In the genomic region with DNA sequence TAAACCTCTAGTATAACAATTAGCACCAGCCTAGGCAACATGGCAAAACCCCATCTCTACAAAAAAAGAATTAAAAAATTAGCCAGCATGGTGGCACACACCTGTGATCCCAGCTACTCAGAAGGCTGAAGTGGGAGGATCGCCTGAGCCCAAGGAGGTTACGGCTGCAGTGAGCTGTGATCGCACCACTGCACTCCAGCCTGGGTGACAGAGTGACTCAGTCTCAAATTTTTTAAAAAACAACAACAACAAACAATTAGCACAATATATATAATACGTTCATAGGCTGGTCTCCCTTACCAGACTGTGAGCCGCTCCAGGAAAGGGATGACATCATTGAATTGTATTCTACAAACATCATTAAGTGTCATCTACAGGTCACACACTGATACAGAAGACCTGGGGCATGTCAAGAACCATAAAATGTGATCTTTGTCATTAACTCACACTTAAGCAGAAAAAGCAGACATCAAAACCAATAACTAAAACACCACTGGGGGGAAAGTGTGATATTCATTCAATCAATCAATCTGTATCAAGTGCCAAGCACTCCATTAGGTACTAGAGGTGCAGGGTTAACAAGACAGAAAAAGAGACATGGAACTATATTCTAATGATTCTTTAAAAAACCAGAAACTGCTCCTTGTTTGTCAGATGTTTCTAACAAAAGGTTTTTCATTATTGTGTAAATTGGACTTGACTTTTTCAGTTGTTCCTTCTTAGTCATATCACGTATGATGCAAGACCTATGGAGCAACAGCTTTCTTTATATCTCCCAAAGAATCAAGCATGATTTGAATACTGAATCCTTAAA, we compare ENCODE assay signal across 1 cellular context.
A peak's percentile ranks its signal among the peaks of the same experiment; 100 is the strongest.
TF ChIP-seq lines count a peak whose summit lies in the region.

No MANE protein-coding gene starts in this region.

TF ChIP-seq in HEK293, 187 proteins besides CTCF, POLR2A, EP300 and RAD21 (continued from another document and continues in another):
- TF ChIP-seq, protein P1, sequence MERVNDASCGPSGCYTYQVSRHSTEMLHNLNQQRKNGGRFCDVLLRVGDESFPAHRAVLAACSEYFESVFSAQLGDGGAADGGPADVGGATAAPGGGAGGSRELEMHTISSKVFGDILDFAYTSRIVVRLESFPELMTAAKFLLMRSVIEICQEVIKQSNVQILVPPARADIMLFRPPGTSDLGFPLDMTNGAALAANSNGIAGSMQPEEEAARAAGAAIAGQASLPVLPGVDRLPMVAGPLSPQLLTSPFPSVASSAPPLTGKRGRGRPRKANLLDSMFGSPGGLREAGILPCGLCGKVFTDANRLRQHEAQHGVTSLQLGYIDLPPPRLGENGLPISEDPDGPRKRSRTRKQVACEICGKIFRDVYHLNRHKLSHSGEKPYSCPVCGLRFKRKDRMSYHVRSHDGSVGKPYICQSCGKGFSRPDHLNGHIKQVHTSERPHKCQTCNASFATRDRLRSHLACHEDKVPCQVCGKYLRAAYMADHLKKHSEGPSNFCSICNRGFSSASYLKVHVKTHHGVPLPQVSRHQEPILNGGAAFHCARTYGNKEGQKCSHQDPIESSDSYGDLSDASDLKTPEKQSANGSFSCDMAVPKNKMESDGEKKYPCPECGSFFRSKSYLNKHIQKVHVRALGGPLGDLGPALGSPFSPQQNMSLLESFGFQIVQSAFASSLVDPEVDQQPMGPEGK (tag by site-specific recombination; IDR thresholded peaks at IDR 0.05) = peak; percentile 49
- TF ChIP-seq MYNN (tag by site-specific recombination; IDR thresholded peaks at IDR 0.05; ENCODE audit: borderline replicate concordance) = 0 out of 2 replicates have a peak, but pooled peaks have one; percentile 17
- no peak for TF ChIP-seq ZNF416 (tag by site-specific recombination; IDR thresholded peaks at IDR 0.05)
- no peak for TF ChIP-seq KLF7 (tag by site-specific recombination; IDR thresholded peaks at IDR 0.05; ENCODE audit: borderline replicate concordance)
- no peak for TF ChIP-seq ZNF114 (tag by site-specific recombination; IDR thresholded peaks at IDR 0.05)
- TF ChIP-seq FEZF1 (tag by site-specific recombination; IDR thresholded peaks at IDR 0.05) = peak; percentile 89
- peak; percentile 38 for TF ChIP-seq ZBTB17 (tag by site-specific recombination; IDR thresholded peaks at IDR 0.05)
- peak; percentile 37 for TF ChIP-seq ZIC2 (tag by site-specific recombination; IDR thresholded peaks at IDR 0.05)
- TF ChIP-seq OVOL3 (tag by site-specific recombination; IDR thresholded peaks at IDR 0.05) = peak; percentile 33; the same call in 1 of the 2 replicates
- TF ChIP-seq, protein P2, sequence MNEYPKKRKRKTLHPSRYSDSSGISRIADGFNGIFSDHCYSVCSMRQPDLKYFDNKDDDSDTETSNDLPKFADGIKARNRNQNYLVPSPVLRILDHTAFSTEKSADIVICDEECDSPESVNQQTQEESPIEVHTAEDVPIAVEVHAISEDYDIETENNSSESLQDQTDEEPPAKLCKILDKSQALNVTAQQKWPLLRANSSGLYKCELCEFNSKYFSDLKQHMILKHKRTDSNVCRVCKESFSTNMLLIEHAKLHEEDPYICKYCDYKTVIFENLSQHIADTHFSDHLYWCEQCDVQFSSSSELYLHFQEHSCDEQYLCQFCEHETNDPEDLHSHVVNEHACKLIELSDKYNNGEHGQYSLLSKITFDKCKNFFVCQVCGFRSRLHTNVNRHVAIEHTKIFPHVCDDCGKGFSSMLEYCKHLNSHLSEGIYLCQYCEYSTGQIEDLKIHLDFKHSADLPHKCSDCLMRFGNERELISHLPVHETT (tag by site-specific recombination; IDR thresholded peaks at IDR 0.05) = peak; percentile 99
- no peak for TF ChIP-seq ZNF132 (tag by site-specific recombination; IDR thresholded peaks at IDR 0.05; ENCODE audit: borderline replicate concordance)
- no peak for TF ChIP-seq ZNF214 (tag by site-specific recombination; IDR thresholded peaks at IDR 0.05; ENCODE audit: borderline replicate concordance)
- TF ChIP-seq, protein P3, sequence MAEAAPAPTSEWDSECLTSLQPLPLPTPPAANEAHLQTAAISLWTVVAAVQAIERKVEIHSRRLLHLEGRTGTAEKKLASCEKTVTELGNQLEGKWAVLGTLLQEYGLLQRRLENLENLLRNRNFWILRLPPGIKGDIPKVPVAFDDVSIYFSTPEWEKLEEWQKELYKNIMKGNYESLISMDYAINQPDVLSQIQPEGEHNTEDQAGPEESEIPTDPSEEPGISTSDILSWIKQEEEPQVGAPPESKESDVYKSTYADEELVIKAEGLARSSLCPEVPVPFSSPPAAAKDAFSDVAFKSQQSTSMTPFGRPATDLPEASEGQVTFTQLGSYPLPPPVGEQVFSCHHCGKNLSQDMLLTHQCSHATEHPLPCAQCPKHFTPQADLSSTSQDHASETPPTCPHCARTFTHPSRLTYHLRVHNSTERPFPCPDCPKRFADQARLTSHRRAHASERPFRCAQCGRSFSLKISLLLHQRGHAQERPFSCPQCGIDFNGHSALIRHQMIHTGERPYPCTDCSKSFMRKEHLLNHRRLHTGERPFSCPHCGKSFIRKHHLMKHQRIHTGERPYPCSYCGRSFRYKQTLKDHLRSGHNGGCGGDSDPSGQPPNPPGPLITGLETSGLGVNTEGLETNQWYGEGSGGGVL (tag by site-specific recombination; IDR thresholded peaks at IDR 0.05) = peak; percentile 68
- TF ChIP-seq ZNF239 (tag by site-specific recombination; IDR thresholded peaks at IDR 0.05) = no peak
- TF ChIP-seq ZNF404 (tag by site-specific recombination; IDR thresholded peaks at IDR 0.05) = no peak
- TF ChIP-seq RBAK (tag by site-specific recombination; IDR thresholded peaks at IDR 0.05) = no peak
- TF ChIP-seq ZFP3 (tag by site-specific recombination; IDR thresholded peaks at IDR 0.05; ENCODE audit: low read depth) = no peak
- TF ChIP-seq ZBTB1 (tag by site-specific recombination; IDR thresholded peaks at IDR 0.05) = no peak
- TF ChIP-seq ZNF133 (tag by site-specific recombination; IDR thresholded peaks at IDR 0.05) = no peak
- TF ChIP-seq, protein P4, sequence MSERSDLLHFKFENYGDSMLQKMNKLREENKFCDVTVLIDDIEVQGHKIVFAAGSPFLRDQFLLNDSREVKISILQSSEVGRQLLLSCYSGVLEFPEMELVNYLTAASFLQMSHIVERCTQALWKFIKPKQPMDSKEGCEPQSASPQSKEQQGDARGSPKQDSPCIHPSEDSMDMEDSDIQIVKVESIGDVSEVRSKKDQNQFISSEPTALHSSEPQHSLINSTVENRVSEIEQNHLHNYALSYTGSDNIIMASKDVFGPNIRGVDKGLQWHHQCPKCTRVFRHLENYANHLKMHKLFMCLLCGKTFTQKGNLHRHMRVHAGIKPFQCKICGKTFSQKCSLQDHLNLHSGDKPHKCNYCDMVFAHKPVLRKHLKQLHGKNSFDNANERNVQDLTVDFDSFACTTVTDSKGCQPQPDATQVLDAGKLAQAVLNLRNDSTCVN (tag by site-specific recombination; optimal IDR thresholded peaks at IDR 0.05) = no peak
- TF ChIP-seq, protein P5, sequence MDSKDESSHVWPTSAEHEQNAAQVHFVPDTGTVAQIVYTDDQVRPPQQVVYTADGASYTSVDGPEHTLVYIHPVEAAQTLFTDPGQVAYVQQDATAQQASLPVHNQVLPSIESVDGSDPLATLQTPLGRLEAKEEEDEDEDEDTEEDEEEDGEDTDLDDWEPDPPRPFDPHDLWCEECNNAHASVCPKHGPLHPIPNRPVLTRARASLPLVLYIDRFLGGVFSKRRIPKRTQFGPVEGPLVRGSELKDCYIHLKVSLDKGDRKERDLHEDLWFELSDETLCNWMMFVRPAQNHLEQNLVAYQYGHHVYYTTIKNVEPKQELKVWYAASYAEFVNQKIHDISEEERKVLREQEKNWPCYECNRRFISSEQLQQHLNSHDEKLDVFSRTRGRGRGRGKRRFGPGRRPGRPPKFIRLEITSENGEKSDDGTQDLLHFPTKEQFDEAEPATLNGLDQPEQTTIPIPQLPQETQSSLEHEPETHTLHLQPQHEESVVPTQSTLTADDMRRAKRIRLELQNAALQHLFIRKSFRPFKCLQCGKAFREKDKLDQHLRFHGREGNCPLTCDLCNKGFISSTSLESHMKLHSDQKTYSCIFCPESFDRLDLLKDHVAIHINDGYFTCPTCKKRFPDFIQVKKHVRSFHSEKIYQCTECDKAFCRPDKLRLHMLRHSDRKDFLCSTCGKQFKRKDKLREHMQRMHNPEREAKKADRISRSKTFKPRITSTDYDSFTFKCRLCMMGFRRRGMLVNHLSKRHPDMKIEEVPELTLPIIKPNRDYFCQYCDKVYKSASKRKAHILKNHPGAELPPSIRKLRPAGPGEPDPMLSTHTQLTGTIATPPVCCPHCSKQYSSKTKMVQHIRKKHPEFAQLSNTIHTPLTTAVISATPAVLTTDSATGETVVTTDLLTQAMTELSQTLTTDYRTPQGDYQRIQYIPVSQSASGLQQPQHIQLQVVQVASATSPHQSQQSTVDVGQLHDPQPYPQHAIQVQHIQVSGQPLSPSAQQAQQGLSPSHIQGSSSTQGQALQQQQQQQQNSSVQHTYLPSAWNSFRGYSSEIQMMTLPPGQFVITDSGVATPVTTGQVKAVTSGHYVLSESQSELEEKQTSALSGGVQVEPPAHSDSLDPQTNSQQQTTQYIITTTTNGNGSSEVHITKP (tag by site-specific recombination; IDR thresholded peaks at IDR 0.05) = peak; percentile 82
- TF ChIP-seq ZNF48 (tag by site-specific recombination; IDR thresholded peaks at IDR 0.05) = no peak
- no peak for TF ChIP-seq ZNF544 (tag by site-specific recombination; IDR thresholded peaks at IDR 0.05)
- TF ChIP-seq, protein P6, sequence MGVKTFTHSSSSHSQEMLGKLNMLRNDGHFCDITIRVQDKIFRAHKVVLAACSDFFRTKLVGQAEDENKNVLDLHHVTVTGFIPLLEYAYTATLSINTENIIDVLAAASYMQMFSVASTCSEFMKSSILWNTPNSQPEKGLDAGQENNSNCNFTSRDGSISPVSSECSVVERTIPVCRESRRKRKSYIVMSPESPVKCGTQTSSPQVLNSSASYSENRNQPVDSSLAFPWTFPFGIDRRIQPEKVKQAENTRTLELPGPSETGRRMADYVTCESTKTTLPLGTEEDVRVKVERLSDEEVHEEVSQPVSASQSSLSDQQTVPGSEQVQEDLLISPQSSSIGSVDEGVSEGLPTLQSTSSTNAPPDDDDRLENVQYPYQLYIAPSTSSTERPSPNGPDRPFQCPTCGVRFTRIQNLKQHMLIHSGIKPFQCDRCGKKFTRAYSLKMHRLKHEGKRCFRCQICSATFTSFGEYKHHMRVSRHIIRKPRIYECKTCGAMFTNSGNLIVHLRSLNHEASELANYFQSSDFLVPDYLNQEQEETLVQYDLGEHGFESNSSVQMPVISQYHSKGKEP (tag by site-specific recombination; IDR thresholded peaks at IDR 0.05) = no peak
- TF ChIP-seq KLF9 (tag by site-specific recombination; IDR thresholded peaks at IDR 0.05; ENCODE audit: low read depth) = 0 out of 2 replicates have a peak, but pooled peaks have one; percentile 26
- no peak for TF ChIP-seq ZNF274 (IDR thresholded peaks at IDR 0.05; ENCODE audit: low read length)
- TF ChIP-seq ZNF274 (tag by site-specific recombination; IDR thresholded peaks at IDR 0.05; ENCODE audit: borderline replicate concordance) = no peak
- TF ChIP-seq ZNF843 (tag by site-specific recombination; IDR thresholded peaks at IDR 0.05) = peak; percentile 93
- peak; percentile 18; the same call in 1 of the 2 replicates for TF ChIP-seq ZNF654 (tag by site-specific recombination; IDR thresholded peaks at IDR 0.05; ENCODE audit: low read depth)
- TF ChIP-seq ZNF426 (tag by site-specific recombination; IDR thresholded peaks at IDR 0.05) = no peak
- TF ChIP-seq, protein P7, sequence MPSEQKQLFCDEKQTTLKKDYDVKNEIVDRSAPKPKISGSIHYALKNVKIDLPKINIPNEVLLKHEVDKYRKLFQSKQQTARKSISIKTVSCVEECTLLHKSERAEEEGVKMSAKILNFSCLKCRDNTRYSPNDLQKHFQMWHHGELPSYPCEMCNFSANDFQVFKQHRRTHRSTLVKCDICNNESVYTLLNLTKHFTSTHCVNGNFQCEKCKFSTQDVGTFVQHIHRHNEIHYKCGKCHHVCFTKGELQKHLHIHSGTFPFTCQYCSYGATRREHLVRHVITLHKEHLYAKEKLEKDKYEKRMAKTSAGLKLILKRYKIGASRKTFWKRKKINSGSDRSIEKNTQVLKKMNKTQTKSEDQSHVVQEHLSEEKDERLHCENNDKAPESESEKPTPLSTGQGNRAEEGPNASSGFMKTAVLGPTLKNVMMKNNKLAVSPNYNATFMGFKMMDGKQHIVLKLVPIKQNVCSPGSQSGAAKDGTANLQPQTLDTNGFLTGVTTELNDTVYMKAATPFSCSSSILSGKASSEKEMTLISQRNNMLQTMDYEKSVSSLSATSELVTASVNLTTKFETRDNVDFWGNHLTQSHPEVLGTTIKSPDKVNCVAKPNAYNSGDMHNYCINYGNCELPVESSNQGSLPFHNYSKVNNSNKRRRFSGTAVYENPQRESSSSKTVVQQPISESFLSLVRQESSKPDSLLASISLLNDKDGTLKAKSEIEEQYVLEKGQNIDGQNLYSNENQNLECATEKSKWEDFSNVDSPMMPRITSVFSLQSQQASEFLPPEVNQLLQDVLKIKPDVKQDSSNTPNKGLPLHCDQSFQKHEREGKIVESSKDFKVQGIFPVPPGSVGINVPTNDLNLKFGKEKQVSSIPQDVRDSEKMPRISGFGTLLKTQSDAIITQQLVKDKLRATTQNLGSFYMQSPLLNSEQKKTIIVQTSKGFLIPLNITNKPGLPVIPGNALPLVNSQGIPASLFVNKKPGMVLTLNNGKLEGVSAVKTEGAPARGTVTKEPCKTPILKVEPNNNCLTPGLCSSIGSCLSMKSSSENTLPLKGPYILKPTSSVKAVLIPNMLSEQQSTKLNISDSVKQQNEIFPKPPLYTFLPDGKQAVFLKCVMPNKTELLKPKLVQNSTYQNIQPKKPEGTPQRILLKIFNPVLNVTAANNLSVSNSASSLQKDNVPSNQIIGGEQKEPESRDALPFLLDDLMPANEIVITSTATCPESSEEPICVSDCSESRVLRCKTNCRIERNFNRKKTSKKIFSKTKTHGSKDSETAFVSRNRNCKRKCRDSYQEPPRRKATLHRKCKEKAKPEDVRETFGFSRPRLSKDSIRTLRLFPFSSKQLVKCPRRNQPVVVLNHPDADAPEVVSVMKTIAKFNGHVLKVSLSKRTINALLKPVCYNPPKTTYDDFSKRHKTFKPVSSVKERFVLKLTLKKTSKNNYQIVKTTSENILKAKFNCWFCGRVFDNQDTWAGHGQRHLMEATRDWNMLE (tag by site-specific recombination; conservative IDR thresholded peaks at IDR 0.05; ENCODE audit: low read depth) = peak; percentile 46
- peak; percentile 73 for TF ChIP-seq KLF10 (tag by site-specific recombination; IDR thresholded peaks at IDR 0.05)
- TF ChIP-seq ZNF510 (tag by site-specific recombination; IDR thresholded peaks at IDR 0.05; ENCODE audit: insufficient replicate concordance) = no peak
- TF ChIP-seq ZBTB8A (tag by site-specific recombination; IDR thresholded peaks at IDR 0.05) = no peak
- peak; percentile 34; the same call in 1 of the 2 replicates for TF ChIP-seq ZNF146 (tag by site-specific recombination; IDR thresholded peaks at IDR 0.05)
- no peak for TF ChIP-seq ZNF548 (tag by site-specific recombination; IDR thresholded peaks at IDR 0.05)
- TF ChIP-seq, protein P8, sequence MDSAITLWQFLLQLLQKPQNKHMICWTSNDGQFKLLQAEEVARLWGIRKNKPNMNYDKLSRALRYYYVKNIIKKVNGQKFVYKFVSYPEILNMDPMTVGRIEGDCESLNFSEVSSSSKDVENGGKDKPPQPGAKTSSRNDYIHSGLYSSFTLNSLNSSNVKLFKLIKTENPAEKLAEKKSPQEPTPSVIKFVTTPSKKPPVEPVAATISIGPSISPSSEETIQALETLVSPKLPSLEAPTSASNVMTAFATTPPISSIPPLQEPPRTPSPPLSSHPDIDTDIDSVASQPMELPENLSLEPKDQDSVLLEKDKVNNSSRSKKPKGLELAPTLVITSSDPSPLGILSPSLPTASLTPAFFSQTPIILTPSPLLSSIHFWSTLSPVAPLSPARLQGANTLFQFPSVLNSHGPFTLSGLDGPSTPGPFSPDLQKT (IDR thresholded peaks at IDR 0.05; ENCODE audit: borderline replicate concordance, low read depth, low read length) = no peak
- peak; percentile 78 for TF ChIP-seq KLF8 (tag by site-specific recombination; IDR thresholded peaks at IDR 0.05)
- peak; percentile 55 for TF ChIP-seq WT1 (tag by site-specific recombination; IDR thresholded peaks at IDR 0.05)
- TF ChIP-seq ZEB2 (tag by site-specific recombination; IDR thresholded peaks at IDR 0.05) = peak; percentile 98
- TF ChIP-seq ZNF335 (tag by site-specific recombination; conservative IDR thresholded peaks at IDR 0.05) = peak; percentile 20; the same call in 1 of the 2 replicates
